ENCODE assay signal across 22 cellular contexts in genomic region chr2:232124309-232124708, GRCh38.
DNase-seq lines count a peak whose midpoint lies in the region; FAIRE-seq and TF ChIP-seq lines count a peak whose summit lies in the region.
"Had no signal": no experiment of that assay in that cellular context is flagged by ENCODE, and none has a peak within 500 bp of the region (broad histone marks: within the 10 kb centered on the region; RNA-seq: fewer than 3 reads in every experiment).

No MANE protein-coding gene starts in this region.

- intact Hi-C loops in kidney (cut with DNase I) (no loop called here), Calu3 (cut with micrococcal nuclease; ENCODE audit: unreplicated experiment) (no loop called here)

- H3K36me3 ChIP-seq in kidney (ENCODE audit: control insufficient read depth in 1 of 2, insufficient read depth in 2 of 2, low read length in 2 of 2), result peaks cover 0 to 6% of the 10 kb centered on the region in 2 donors
- H3K36me3 ChIP-seq: HAP-1 had no signal

- TF ChIP-seq CTCF in kidney (IDR thresholded peaks at IDR 0.05; ENCODE audit: borderline replicate concordance, extremely low read depth, insufficient read depth) (no peak), Calu3 (IDR thresholded peaks at IDR 0.05; ENCODE audit: unreplicated experiment) (no peak)

- no peaks in the 10 kb centered on the region for H3K9me3 Mint-ChIP-seq in activated T-cell treated with anti-CD3 and anti-CD28 coated beads, Interleukin-2, amount 50 U/mL, for 24 hours
- no peaks in the 10 kb centered on the region for H3K9me3 Mint-ChIP-seq in Calu3 (ENCODE audit: low read depth, unreplicated experiment)
- H3K9me3 Mint-ChIP-seq: CD4-positive, CD25-positive, alpha-beta regulatory T cell; CD8-positive, alpha-beta T cell; HFFc6 had no signal

- peak; percentile 23 for FAIRE-seq in G401.6 (lab: Jason Lieb, UNC)
- peak; percentile 46 for FAIRE-seq in TTC549 (lab: Jason Lieb, UNC)
- FAIRE-seq in kidney (lab: Jason Lieb, UNC), result peak; percentile 35
- FAIRE-seq: D721Med, GM12892, H54 had no signal

- H3K4me1 ChIP-seq in kidney (ENCODE audit: control insufficient read depth in 1 of 2, insufficient read depth in 1 of 2, low read depth in 1 of 2, low read length in 2 of 2), result no peaks in the 10 kb centered on the region
- H3K4me1 ChIP-seq: Caco-2, HAP-1 had no signal

- no peaks in the 10 kb centered on the region for H3K27me3 Mint-ChIP-seq in activated T-cell treated with anti-CD3 and anti-CD28 coated beads, Interleukin-2, amount 50 U/mL, for 24 hours
- H3K27me3 Mint-ChIP-seq in Calu3 (ENCODE audit: unreplicated experiment), result no peaks in the 10 kb centered on the region
- H3K27me3 Mint-ChIP-seq: B cell; CD4-positive, CD25-positive, alpha-beta regulatory T cell had no signal

- BruUV-seq in Calu3 (replicated peaks; lab: Mats Ljungman, UMichigan), result no TSS peak

- CTCF ChIA-PET in Calu3 (lab: Charles Lee), result no interaction called here

- no peaks in the 10 kb centered on the region for H3K9me3 ChIP-seq in kidney (ENCODE audit: control insufficient read depth in 1 of 2, low read length in 2 of 2)
- H3K9me3 ChIP-seq: BLaER1, Caco-2, HAP-1 had no signal

- DNase-seq in kidney (no peak), Calu3 (no peak)
- DNase-seq in activated T-cell treated with anti-CD3 and anti-CD28 coated beads, Interleukin-2, amount 50 U/mL, for 24 hours, result no peak
- no peak for DNase-seq in stimulated activated CD4-positive, alpha-beta T cell treated with anti-CD3 and anti-CD28 coated beads, Interleukin-1b, Interleukin-23, amount 100 ng/mL, for 48 hours
- DNase-seq: Caco-2; CD4-positive, CD25-positive, alpha-beta regulatory T cell; CD8-positive, alpha-beta T cell; DMS 273 treated with DMSO at 0.1 percent for 48 hours; DMS79; EL; GF-D8; GOT3; HFFc6 had no signal

- H3K4me3 Mint-ChIP-seq in activated T-cell treated with anti-CD3 and anti-CD28 coated beads, Interleukin-2, amount 50 U/mL, for 24 hours, result no peak overlapping the region
- H3K4me3 Mint-ChIP-seq in Calu3 (ENCODE audit: low read depth, unreplicated experiment), result no peak overlapping the region
- H3K4me3 Mint-ChIP-seq: B cell; CD4-positive, CD25-positive, alpha-beta regulatory T cell; CD8-positive, alpha-beta T cell; HFFc6 had no signal

- H3K4me1 Mint-ChIP-seq in activated T-cell treated with anti-CD3 and anti-CD28 coated beads, Interleukin-2, amount 50 U/mL, for 24 hours (ENCODE audit: low read depth), result peaks cover 3% of the 10 kb centered on the region
- no peaks in the 10 kb centered on the region for H3K4me1 Mint-ChIP-seq in Calu3 (ENCODE audit: low read depth, unreplicated experiment)
- H3K4me1 Mint-ChIP-seq: B cell had no signal

- H3K27ac ChIP-seq in kidney (ENCODE audit: low read depth in 2 of 2, low read length in 2 of 2), result no peak overlapping the region
- H3K27ac ChIP-seq: BLaER1, C4-2B had no signal

- no peak overlapping the region for H3K27ac Mint-ChIP-seq in activated T-cell treated with anti-CD3 and anti-CD28 coated beads, Interleukin-2, amount 50 U/mL, for 24 hours
- H3K27ac Mint-ChIP-seq in Calu3 (ENCODE audit: unreplicated experiment), result no peak overlapping the region
- H3K27ac Mint-ChIP-seq: B cell; CD8-positive, alpha-beta T cell; HFFc6 had no signal

- no peak overlapping the region for H3K4me3 ChIP-seq in kidney (ENCODE audit: low read length in 2 of 2)
- H3K4me3 ChIP-seq: BLaER1, HAP-1 had no signal

- H3K36me3 Mint-ChIP-seq in activated T-cell treated with anti-CD3 and anti-CD28 coated beads, Interleukin-2, amount 50 U/mL, for 24 hours (ENCODE audit: low read depth), result peaks cover 3% of the 10 kb centered on the region
- H3K36me3 Mint-ChIP-seq in Calu3 (ENCODE audit: insufficient read depth, unreplicated experiment), result no peaks in the 10 kb centered on the region

- H3K9ac ChIP-seq in kidney (ENCODE audit: low read length in 2 of 2), result no peak overlapping the region
- H3K9ac ChIP-seq: BLaER1 had no signal
